1 cellular context compared by ENCODE assay signal in genomic region chr12:62891805-62892549, GRCh38.
TF ChIP-seq lines count a peak whose summit lies in the region.

No MANE protein-coding gene starts in this region.

TF ChIP-seq in HepG2, 621 proteins besides CTCF, POLR2A, EP300 and RAD21 (continued from another document and continues in another):
- peak; percentile 96 for TF ChIP-seq HNF1A (IDR thresholded peaks at IDR 0.05; ENCODE audit: low read depth)
- TF ChIP-seq HNF1A (CRISPR knock-in tag; IDR thresholded peaks at IDR 0.05; ENCODE audit: borderline replicate concordance) = peak; percentile 97
- TF ChIP-seq NBN (conservative IDR thresholded peaks at IDR 0.05) = no peak
- TF ChIP-seq FOXJ3 (CRISPR knock-in tag; IDR thresholded peaks at IDR 0.05; ENCODE audit: borderline replicate concordance) = peak; percentile 84; the same call in 1 of the 2 replicates
- no peak for TF ChIP-seq JUND (CRISPR knock-in tag; IDR thresholded peaks at IDR 0.05)
- no peak for TF ChIP-seq ZNF142 (CRISPR knock-in tag; IDR thresholded peaks at IDR 0.05)
- no peak for TF ChIP-seq ZNF337 (CRISPR knock-in tag; IDR thresholded peaks at IDR 0.05; ENCODE audit: borderline replicate concordance, low read depth)
- TF ChIP-seq ZFAT (CRISPR knock-in tag; conservative IDR thresholded peaks at IDR 0.05) = no peak
- no peak for TF ChIP-seq TIGD3 (CRISPR knock-in tag; IDR thresholded peaks at IDR 0.05; ENCODE audit: borderline replicate concordance)
- no peak for TF ChIP-seq MYC (CRISPR knock-in tag; IDR thresholded peaks at IDR 0.05; ENCODE audit: borderline replicate concordance)
- TF ChIP-seq CENPBD1 (CRISPR knock-in tag; IDR thresholded peaks at IDR 0.05; ENCODE audit: borderline replicate concordance, low read depth) = no peak
- TF ChIP-seq ZNF24 (IDR thresholded peaks at IDR 0.05) = no peak
- TF ChIP-seq ZNF879 (CRISPR knock-in tag; IDR thresholded peaks at IDR 0.05) = no peak
- TF ChIP-seq ZNF343 (CRISPR knock-in tag; IDR thresholded peaks at IDR 0.05) = no peak
- no peak for TF ChIP-seq GLI4 (CRISPR knock-in tag; IDR thresholded peaks at IDR 0.05; ENCODE audit: borderline replicate concordance)
- TF ChIP-seq RNF219 (CRISPR knock-in tag; IDR thresholded peaks at IDR 0.05) = no peak
- no peak for TF ChIP-seq SSRP1 (CRISPR knock-in tag; IDR thresholded peaks at IDR 0.05)
- no peak for TF ChIP-seq ZNF513 (CRISPR knock-in tag; conservative IDR thresholded peaks at IDR 0.05)
- TF ChIP-seq HDAC6 (IDR thresholded peaks at IDR 0.05; ENCODE audit: low read depth, low read length) = no peak
- TF ChIP-seq POGK (CRISPR knock-in tag; conservative IDR thresholded peaks at IDR 0.05) = no peak
- peak; percentile 35 for TF ChIP-seq PHF5A (CRISPR knock-in tag; IDR thresholded peaks at IDR 0.05; ENCODE audit: low read depth, unreplicated experiment)
- TF ChIP-seq BRF2 (CRISPR knock-in tag; IDR thresholded peaks at IDR 0.05) = no peak
- no peak for TF ChIP-seq ZNF562 (CRISPR knock-in tag; IDR thresholded peaks at IDR 0.05; ENCODE audit: borderline replicate concordance)
- TF ChIP-seq RXRB (CRISPR knock-in tag; IDR thresholded peaks at IDR 0.05; ENCODE audit: borderline replicate concordance) = peak; percentile 80
- TF ChIP-seq HINFP (CRISPR knock-in tag; IDR thresholded peaks at IDR 0.05; ENCODE audit: low read depth) = no peak
- peak; percentile 29; the same call in 1 of the 2 replicates for TF ChIP-seq HNF1B (CRISPR knock-in tag; IDR thresholded peaks at IDR 0.05)
- no peak for TF ChIP-seq ZFP41 (CRISPR knock-in tag; IDR thresholded peaks at IDR 0.05; ENCODE audit: borderline replicate concordance)
- TF ChIP-seq SIX1 (CRISPR knock-in tag; IDR thresholded peaks at IDR 0.05; ENCODE audit: borderline replicate concordance) = peak; percentile 58; the same call in 1 of the 2 replicates
- TF ChIP-seq CHCHD3 (CRISPR knock-in tag; IDR thresholded peaks at IDR 0.05) = no peak
- no peak; the same call in 1 of the 2 replicates for TF ChIP-seq HOXA3 (CRISPR knock-in tag; IDR thresholded peaks at IDR 0.05)
- no peak; the same call in 1 of the 2 replicates for TF ChIP-seq AKAP8 (CRISPR knock-in tag; IDR thresholded peaks at IDR 0.05)
- TF ChIP-seq ZNF33A (CRISPR knock-in tag; IDR thresholded peaks at IDR 0.05; ENCODE audit: borderline replicate concordance) = peak; percentile 68; the same call in 1 of the 2 replicates
- TF ChIP-seq NR2C2 (CRISPR knock-in tag; IDR thresholded peaks at IDR 0.05; ENCODE audit: borderline replicate concordance) = peak; percentile 41; the same call in 1 of the 2 replicates
- TF ChIP-seq NFIB (CRISPR knock-in tag; IDR thresholded peaks at IDR 0.05; ENCODE audit: borderline replicate concordance) = no peak
- peak; percentile 64; the same call in 1 of the 2 replicates for TF ChIP-seq HDAC2 (CRISPR knock-in tag; IDR thresholded peaks at IDR 0.05)
